Comparison of ENCODE assay signal across 22 cellular contexts in genomic region chr5:67639311-67639710, GRCh38.
A peak's percentile ranks its signal among the peaks of the same experiment; 100 is the strongest.
DNase-seq lines count a peak whose midpoint lies in the region; ATAC-seq and TF ChIP-seq lines count a peak whose summit lies in the region.
"Had no signal": no experiment of that assay in that cellular context is flagged by ENCODE, and none has a peak within 500 bp of the region (broad histone marks: within the 10 kb centered on the region; RNA-seq: fewer than 3 reads in every experiment).

No MANE protein-coding gene starts in this region.

- TF ChIP-seq POLR2A in vagina (IDR thresholded peaks at IDR 0.05): no peak

- no peaks in the 10 kb centered on the region for H3K9me3 ChIP-seq in mesenchymal stem cell (ENCODE audit: control insufficient read depth, low read length)
- no peaks in the 10 kb centered on the region for H3K9me3 ChIP-seq in vagina
- H3K9me3 ChIP-seq in HAP-1: no peaks in the 10 kb centered on the region
- H3K9me3 ChIP-seq: prostate gland, SJSA1, transverse colon had no signal

- no peak overlapping the region for H2BK120ac ChIP-seq in mesenchymal stem cell (ENCODE audit: low read depth, low read length)

- H3K4me2 ChIP-seq in mesenchymal stem cell (ENCODE audit: low read length, poor library complexity, severe bottlenecking): no peak overlapping the region

- H3K18ac ChIP-seq in mesenchymal stem cell (ENCODE audit: low read depth in 1 of 2, low read length in 2 of 2): peak overlapping the region in 1 of 2 experiments; percentile 52

- H2AK5ac ChIP-seq in mesenchymal stem cell (ENCODE audit: low read length, severe bottlenecking): no peak overlapping the region

- H2BK5ac ChIP-seq in mesenchymal stem cell (ENCODE audit: low read depth, low read length, poor library complexity, severe bottlenecking): no peak overlapping the region

- WGBS in mesenchymal stem cell: 60% methylated on average over 1 of the region's 3 CpGs

- H3K9ac ChIP-seq in mesenchymal stem cell (ENCODE audit: low read length): peak overlapping the region; percentile 21

- peak overlapping the region; percentile 64 for H4K8ac ChIP-seq in mesenchymal stem cell (ENCODE audit: low read length)

- no peaks in the 10 kb centered on the region for H3K79me1 ChIP-seq in mesenchymal stem cell (replicated peaks; ENCODE audit: low read length, poor library complexity, severe bottlenecking)

- H3K4me3 ChIP-seq in mesenchymal stem cell (ENCODE audit: insufficient read depth in 1 of 2, low read depth in 1 of 2, low read length in 2 of 2): no peak overlapping the region
- H3K4me3 ChIP-seq in vagina: no peak overlapping the region
- no peak overlapping the region for H3K4me3 ChIP-seq in HAP-1
- H3K4me3 ChIP-seq: prostate gland, SJSA1, transverse colon had no signal

- ATAC-seq in GM18511 (IDR thresholded peaks at IDR 0.05; ENCODE audit: unreplicated experiment) (no peak), HG02623 (IDR thresholded peaks at IDR 0.05; ENCODE audit: unreplicated experiment) (no peak)
- ATAC-seq: foreskin keratinocyte; naive thymus-derived CD4-positive, alpha-beta T cell had no signal

- peak overlapping the region; percentile 16 for H4K91ac ChIP-seq in mesenchymal stem cell (ENCODE audit: low read length)

- in situ Hi-C loops in HAP-1 (cut with MboI; ENCODE audit: low sequenced_read_pairs): loop anchor here (25.0 kb wide), 1 partner anchor 402 kb away; no protein-coding TSS in a partner anchor

- peak; percentile 42 for DNase-seq in NOMO-1 treated with DMSO at 0.1 percent for 48 hours (lab: John Stamatoyannopoulos, UW; ENCODE audit: unreplicated experiment)
- no peak for DNase-seq in NOMO-1 treated with dmso at 0.1 percent for 144 hours (lab: John Stamatoyannopoulos, UW; ENCODE audit: unreplicated experiment)
- peak; percentile 19 for DNase-seq in fibroblast of gingiva (ENCODE audit: low read depth)
- DNase-seq in mesenchymal stem cell: no peak
- no peak for DNase-seq in vagina (ENCODE audit: extremely low spot score in 2 of 2)
- DNase-seq in HAP-1 (ENCODE audit: low spot score in 2 of 2): no peak
- DNase-seq: 8988T; activated CD4-positive, alpha-beta T cell treated with anti-CD3 and anti-CD28 coated beads for 4 hours; activated CD8-positive, alpha-beta memory T cell treated with anti-CD3 and anti-CD28 coated beads, Interleukin-2, amount 50 U/mL, for 4 hours; activated effector memory CD4-positive, alpha-beta T cell treated with anti-CD3 and anti-CD28 coated beads, Interleukin-2, amount 50 U/mL, for 16 hours; central memory CD4-positive, alpha-beta T cell; effector CD8-positive, alpha-beta T cell; foreskin keratinocyte; naive thymus-derived CD4-positive, alpha-beta T cell; NCI-H187 treated with DMSO at 0.1 percent for 48 hours; stimulated activated CD4-positive, alpha-beta T cell treated with anti-CD3 and anti-CD28 coated beads, Interleukin-12 subunit alpha, Interleukin-12 subunit beta, amount 100 ng/mL, for 4 hours; T-helper 9 cell; transverse colon had no signal

- H2AFZ ChIP-seq in mesenchymal stem cell (ENCODE audit: low read depth, low read length): no peak overlapping the region

- no peak overlapping the region for H3K4ac ChIP-seq in mesenchymal stem cell (ENCODE audit: low read depth in 1 of 2, low read length in 2 of 2)

- H2BK15ac ChIP-seq in mesenchymal stem cell (ENCODE audit: low read depth, poor library complexity, severe bottlenecking): no peak overlapping the region

- TF ChIP-seq CTCF in vagina (IDR thresholded peaks at IDR 0.05): no peak

- intact Hi-C loops in vagina (cut with DNase I): no loop called here

- H3K14ac ChIP-seq in mesenchymal stem cell (ENCODE audit: low read length in 2 of 2): no peak overlapping the region

- H2BK12ac ChIP-seq in mesenchymal stem cell (ENCODE audit: low read length in 2 of 2): peak overlapping the region in 1 of 2 experiments; percentile 84

- no peaks in the 10 kb centered on the region for H3K4me1 ChIP-seq in mesenchymal stem cell (ENCODE audit: control insufficient read depth, insufficient read depth, low read depth, low read length)
- peaks cover 20% of the 10 kb centered on the region for H3K4me1 ChIP-seq in vagina
- H3K4me1 ChIP-seq in HAP-1: peaks cover 3% of the 10 kb centered on the region
- H3K4me1 ChIP-seq: SJSA1 had no signal

- H3K27me3 ChIP-seq in mesenchymal stem cell (ENCODE audit: control insufficient read depth in 1 of 2, insufficient read depth in 1 of 2, low read length in 2 of 2) (no peaks in the 10 kb centered on the region), vagina (no peaks in the 10 kb centered on the region), HAP-1 (ENCODE audit: low read depth) (no peaks in the 10 kb centered on the region)
- H3K27me3 ChIP-seq: foreskin keratinocyte, SJSA1, transverse colon had no signal

- H3K23ac ChIP-seq in mesenchymal stem cell (ENCODE audit: low read length in 2 of 2): no peak overlapping the region

- H3K36me3 ChIP-seq in mesenchymal stem cell (ENCODE audit: control insufficient read depth in 1 of 2, insufficient read depth in 2 of 2, low read depth in 1 of 2, low read length in 2 of 2): no peaks in the 10 kb centered on the region
- H3K36me3 ChIP-seq in vagina: no peaks in the 10 kb centered on the region
- no peaks in the 10 kb centered on the region for H3K36me3 ChIP-seq in HAP-1 (replicated peaks)
- H3K36me3 ChIP-seq: prostate gland, SJSA1, transverse colon had no signal

- no peak overlapping the region for H3K27ac ChIP-seq in mesenchymal stem cell (ENCODE audit: low read length, poor library complexity, severe bottlenecking)
- H3K27ac ChIP-seq in vagina: peak overlapping the region; percentile 29
- H3K27ac ChIP-seq: foreskin keratinocyte, prostate gland, SJSA1 had no signal

Comparison
In these comparisons a context has a peak if more than half of its experiments do, and no peak if none do; other contexts are left out.
1. DNase-seq: peak in NOMO-1 treated with DMSO at 0.1 percent for 48 hours (single experiment) and fibroblast of gingiva (single experiment); none in NOMO-1 treated with dmso at 0.1 percent for 144 hours (single experiment), mesenchymal stem cell (single experiment), vagina (0 of 2) and HAP-1 (0 of 2).